In the genomic region with DNA sequence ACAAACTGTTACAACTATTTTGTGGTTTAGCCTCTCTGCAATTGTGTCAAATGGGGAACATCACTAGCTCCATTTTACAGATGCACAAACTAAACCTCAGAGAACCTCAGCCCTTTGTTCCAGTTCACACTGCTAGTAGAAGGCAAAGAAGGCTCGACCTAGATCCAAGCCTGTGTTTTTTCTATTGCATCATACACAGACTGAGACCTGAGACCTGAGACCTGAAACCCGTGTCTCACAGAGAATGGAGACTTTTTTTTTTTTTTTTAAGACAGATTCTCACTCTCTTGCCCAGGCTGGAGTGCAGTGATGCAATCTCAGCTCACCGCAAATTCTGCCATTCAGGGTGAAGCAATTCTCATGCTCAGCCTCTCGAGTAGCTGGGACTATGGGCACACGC, we compare ENCODE assay signal across 9 cellular contexts.
DNase-seq lines count a peak whose midpoint lies in the region; ATAC-seq and TF ChIP-seq lines count a peak whose summit lies in the region.
"Had no signal": no experiment of that assay in that cellular context is flagged by ENCODE, and none has a peak within 500 bp of the region (broad histone marks: within the 10 kb centered on the region; RNA-seq: fewer than 3 reads in every experiment).

No MANE protein-coding gene starts in this region.

- no peak overlapping the region for H3K4me3 ChIP-seq in GM12865 (ENCODE audit: low read depth, low read length)
- H3K4me3 ChIP-seq in Jurkat, Clone E6-1 (ENCODE audit: low read length): no peak overlapping the region

- peak; percentile 70 for DNase-seq in GM12865 (ENCODE audit: low read depth)
- peak; percentile 12 for DNase-seq in Jurkat, Clone E6-1 (ENCODE audit: low read depth, low spot score)
- DNase-seq in chondrocyte (ENCODE audit: low spot score): no peak
- DNase-seq in NCI-H345 (lab: John Stamatoyannopoulos, UW): no peak
- no peak for DNase-seq in NCI-H446 (lab: John Stamatoyannopoulos, UW)
- no peak for DNase-seq in SHP77 treated with DMSO at 0.1 percent for 48 hours (lab: John Stamatoyannopoulos, UW)

- TF ChIP-seq CTCF in GM12865 (IDR thresholded peaks at IDR 0.05; ENCODE audit: insufficient read depth, low read depth, low read length, missing control alignments) (no peak), chondrocyte (IDR thresholded peaks at IDR 0.05) (no peak)

- no peak overlapping the region for H3K4me3 Mint-ChIP-seq in chondrocyte (ENCODE audit: unreplicated experiment)
- H3K4me3 Mint-ChIP-seq: activated T-helper 1 cell treated with anti-CD3 and anti-CD28 coated beads, Interleukin-12 subunit alpha, Interleukin-12 subunit beta, Interleukin-2, Interleukin-4 antibody, amounts not matched to agents 30 ng/mL and 10 ng/mL and 1 ng/mL, durations not matched to agents 14 hours and 24 hours and 36 hours had no signal

- peaks cover 2% of the 10 kb centered on the region for H3K9me3 Mint-ChIP-seq in chondrocyte (ENCODE audit: low read depth)
- H3K9me3 Mint-ChIP-seq: activated T-helper 1 cell treated with anti-CD3 and anti-CD28 coated beads, Interleukin-12 subunit alpha, Interleukin-12 subunit beta, Interleukin-2, Interleukin-4 antibody, amounts not matched to agents 30 ng/mL and 10 ng/mL and 1 ng/mL, durations not matched to agents 14 hours and 24 hours and 36 hours had no signal

- peaks cover 8% of the 10 kb centered on the region for H3K36me3 Mint-ChIP-seq in chondrocyte (ENCODE audit: low read depth)

- H3K27ac Mint-ChIP-seq in chondrocyte (ENCODE audit: unreplicated experiment): peak overlapping the region; percentile 74
- H3K27ac Mint-ChIP-seq: activated T-helper 1 cell treated with anti-CD3 and anti-CD28 coated beads, Interleukin-12 subunit alpha, Interleukin-12 subunit beta, Interleukin-2, Interleukin-4 antibody, amounts not matched to agents 30 ng/mL and 10 ng/mL and 1 ng/mL, durations not matched to agents 14 hours and 24 hours and 36 hours had no signal

- ATAC-seq in GM21381 (IDR thresholded peaks at IDR 0.05; ENCODE audit: unreplicated experiment) (peak; percentile 56), GM19467 (IDR thresholded peaks at IDR 0.05; ENCODE audit: unreplicated experiment) (no peak)

- peaks cover 65% of the 10 kb centered on the region for H3K4me1 Mint-ChIP-seq in chondrocyte (ENCODE audit: low read depth)

- H3K27me3 Mint-ChIP-seq in chondrocyte (ENCODE audit: low read depth): no peaks in the 10 kb centered on the region

Comparison
In these comparisons a context has a peak if more than half of its experiments do, and no peak if none do; other contexts are left out.
1. DNase-seq: peak in GM12865 (single experiment) and Jurkat, Clone E6-1 (single experiment); none in chondrocyte (single experiment), NCI-H345 (single experiment), NCI-H446 (0 of 2) and SHP77 treated with DMSO at 0.1 percent for 48 hours (single experiment).